Comparison of ENCODE assay signal across 19 cellular contexts in genomic region chr6:164079275-164079600, GRCh38.
A peak's percentile ranks its signal among the peaks of the same experiment; 100 is the strongest.
DNase-seq lines count a peak whose midpoint lies in the region; ATAC-seq and TF ChIP-seq lines count a peak whose summit lies in the region.
"Had no signal": no experiment of that assay in that cellular context is flagged by ENCODE, and none has a peak within 500 bp of the region (broad histone marks: within the 10 kb centered on the region; RNA-seq: fewer than 3 reads in every experiment).

No MANE protein-coding gene starts in this region.

- H3K36me3 Mint-ChIP-seq in neural crest cell (ENCODE audit: low read depth) = peaks cover 4% of the 10 kb centered on the region
- no peaks in the 10 kb centered on the region for H3K36me3 Mint-ChIP-seq in stimulated activated effector memory CD8-positive, alpha-beta T cell treated with anti-CD3 and anti-CD28 coated beads, Interleukin-12 subunit alpha, Interleukin-12 subunit beta, amount 100 ng/mL, for 72 hours
- H3K36me3 Mint-ChIP-seq: CD4-positive, CD25-positive, alpha-beta regulatory T cell; CD8-positive, alpha-beta memory T cell had no signal

- no peak for DNase-seq in stimulated activated naive CD8-positive, alpha-beta T cell treated with anti-CD3 and anti-CD28 coated beads, Interleukin-15, amount 100 ng/mL, for 72 hours
- no peak for DNase-seq in stimulated activated naive CD8-positive, alpha-beta T cell treated with anti-CD3 and anti-CD28 coated beads, Interleukin-15, Interleukin-2, amounts not matched to agents 100 U/mL and 50 U/mL, for 24 hours
- no peak for DNase-seq in neural crest cell (ENCODE audit: low read depth, low spot score)
- DNase-seq in stimulated activated effector memory CD8-positive, alpha-beta T cell treated with anti-CD3 and anti-CD28 coated beads, Interleukin-12 subunit alpha, Interleukin-12 subunit beta, amount 100 ng/mL, for 72 hours (ENCODE audit: low spot score in 2 of 2) = no peak
- DNase-seq in OCI-M1 (lab: John Stamatoyannopoulos, UW) = no peak
- no peak for DNase-seq in T1000 (lab: John Stamatoyannopoulos, UW)
- DNase-seq: 8988T; C1 segment of cervical spinal cord; CD4-positive, CD25-positive, alpha-beta regulatory T cell; CD8-positive, alpha-beta memory T cell; COR-L47; DMS 273 treated with DMSO at 0.1 percent for 48 hours; DMS53; DND-41; EL; H9; IMR-90 had no signal

- TF ChIP-seq POLR2A in GM18505 (IDR thresholded peaks at IDR 0.05; ENCODE audit: borderline replicate concordance, extremely low read depth, insufficient read depth, insufficient read length) = no peak

- H3K9me3 Mint-ChIP-seq in stimulated activated naive CD8-positive, alpha-beta T cell treated with anti-CD3 and anti-CD28 coated beads, Interleukin-15, amount 100 ng/mL, for 72 hours = peaks cover 5 to 13% of the 10 kb centered on the region in 2 donors
- peaks cover 6% of the 10 kb centered on the region for H3K9me3 Mint-ChIP-seq in neural crest cell
- peaks cover 4% of the 10 kb centered on the region for H3K9me3 Mint-ChIP-seq in stimulated activated effector memory CD8-positive, alpha-beta T cell treated with anti-CD3 and anti-CD28 coated beads, Interleukin-12 subunit alpha, Interleukin-12 subunit beta, amount 100 ng/mL, for 72 hours

- ATAC-seq in stimulated activated naive CD8-positive, alpha-beta T cell treated with anti-CD3 and anti-CD28 coated beads, Interleukin-15, amount 100 ng/mL, for 72 hours = peak; percentile 37
- ATAC-seq in stimulated activated naive CD8-positive, alpha-beta T cell treated with anti-CD3 and anti-CD28 coated beads, Interleukin-15, Interleukin-2, amounts not matched to agents 100 U/mL and 50 U/mL, for 24 hours = no peak
- peak; percentile 16 for ATAC-seq in stimulated activated effector memory CD8-positive, alpha-beta T cell treated with anti-CD3 and anti-CD28 coated beads, Interleukin-12 subunit alpha, Interleukin-12 subunit beta, amount 100 ng/mL, for 72 hours
- ATAC-seq in GM18505 (IDR thresholded peaks at IDR 0.05; ENCODE audit: unreplicated experiment) = no peak
- ATAC-seq: GM23338 had no signal

- no peak overlapping the region for H3K27ac Mint-ChIP-seq in stimulated activated naive CD8-positive, alpha-beta T cell treated with anti-CD3 and anti-CD28 coated beads, Interleukin-15, amount 100 ng/mL, for 72 hours
- peak overlapping the region; percentile 91 for H3K27ac Mint-ChIP-seq in neural crest cell (ENCODE audit: unreplicated experiment)
- H3K27ac Mint-ChIP-seq in stimulated activated effector memory CD8-positive, alpha-beta T cell treated with anti-CD3 and anti-CD28 coated beads, Interleukin-12 subunit alpha, Interleukin-12 subunit beta, amount 100 ng/mL, for 72 hours = no peak overlapping the region
- H3K27ac Mint-ChIP-seq: CD4-positive, CD25-positive, alpha-beta regulatory T cell; CD8-positive, alpha-beta memory T cell; GM23338; H9 had no signal

- TF ChIP-seq CTCF in neural crest cell (conservative IDR thresholded peaks at IDR 0.05) = no peak

- H3K4me3 Mint-ChIP-seq in stimulated activated naive CD8-positive, alpha-beta T cell treated with anti-CD3 and anti-CD28 coated beads, Interleukin-15, amount 100 ng/mL, for 72 hours = no peak overlapping the region
- no peak overlapping the region for H3K4me3 Mint-ChIP-seq in neural crest cell
- no peak overlapping the region for H3K4me3 Mint-ChIP-seq in stimulated activated effector memory CD8-positive, alpha-beta T cell treated with anti-CD3 and anti-CD28 coated beads, Interleukin-12 subunit alpha, Interleukin-12 subunit beta, amount 100 ng/mL, for 72 hours
- H3K4me3 Mint-ChIP-seq: CD4-positive, CD25-positive, alpha-beta regulatory T cell; GM23338; H9 had no signal

- no peaks in the 10 kb centered on the region for H3K4me1 Mint-ChIP-seq in stimulated activated naive CD8-positive, alpha-beta T cell treated with anti-CD3 and anti-CD28 coated beads, Interleukin-15, amount 100 ng/mL, for 72 hours
- peaks cover 52% of the 10 kb centered on the region for H3K4me1 Mint-ChIP-seq in neural crest cell
- H3K4me1 Mint-ChIP-seq in stimulated activated effector memory CD8-positive, alpha-beta T cell treated with anti-CD3 and anti-CD28 coated beads, Interleukin-12 subunit alpha, Interleukin-12 subunit beta, amount 100 ng/mL, for 72 hours = no peaks in the 10 kb centered on the region
- H3K4me1 Mint-ChIP-seq: CD8-positive, alpha-beta memory T cell had no signal

- peaks cover 9% of the 10 kb centered on the region for H3K27me3 Mint-ChIP-seq in stimulated activated naive CD8-positive, alpha-beta T cell treated with anti-CD3 and anti-CD28 coated beads, Interleukin-15, amount 100 ng/mL, for 72 hours
- H3K27me3 Mint-ChIP-seq in neural crest cell (ENCODE audit: low read depth) = no peaks in the 10 kb centered on the region
- H3K27me3 Mint-ChIP-seq: CD4-positive, CD25-positive, alpha-beta regulatory T cell had no signal

Comparison
In these comparisons a context has a peak if more than half of its experiments do, and no peak if none do; other contexts are left out.
1. ATAC-seq: peak in stimulated activated naive CD8-positive, alpha-beta T cell treated with anti-CD3 and anti-CD28 coated beads, Interleukin-15, amount 100 ng/mL, for 72 hours (single experiment) and stimulated activated effector memory CD8-positive, alpha-beta T cell treated with anti-CD3 and anti-CD28 coated beads, Interleukin-12 subunit alpha, Interleukin-12 subunit beta, amount 100 ng/mL, for 72 hours (single experiment); none in stimulated activated naive CD8-positive, alpha-beta T cell treated with anti-CD3 and anti-CD28 coated beads, Interleukin-15, Interleukin-2, amounts not matched to agents 100 U/mL and 50 U/mL, for 24 hours (single experiment) and GM18505 (single experiment).